In the genomic region with DNA sequence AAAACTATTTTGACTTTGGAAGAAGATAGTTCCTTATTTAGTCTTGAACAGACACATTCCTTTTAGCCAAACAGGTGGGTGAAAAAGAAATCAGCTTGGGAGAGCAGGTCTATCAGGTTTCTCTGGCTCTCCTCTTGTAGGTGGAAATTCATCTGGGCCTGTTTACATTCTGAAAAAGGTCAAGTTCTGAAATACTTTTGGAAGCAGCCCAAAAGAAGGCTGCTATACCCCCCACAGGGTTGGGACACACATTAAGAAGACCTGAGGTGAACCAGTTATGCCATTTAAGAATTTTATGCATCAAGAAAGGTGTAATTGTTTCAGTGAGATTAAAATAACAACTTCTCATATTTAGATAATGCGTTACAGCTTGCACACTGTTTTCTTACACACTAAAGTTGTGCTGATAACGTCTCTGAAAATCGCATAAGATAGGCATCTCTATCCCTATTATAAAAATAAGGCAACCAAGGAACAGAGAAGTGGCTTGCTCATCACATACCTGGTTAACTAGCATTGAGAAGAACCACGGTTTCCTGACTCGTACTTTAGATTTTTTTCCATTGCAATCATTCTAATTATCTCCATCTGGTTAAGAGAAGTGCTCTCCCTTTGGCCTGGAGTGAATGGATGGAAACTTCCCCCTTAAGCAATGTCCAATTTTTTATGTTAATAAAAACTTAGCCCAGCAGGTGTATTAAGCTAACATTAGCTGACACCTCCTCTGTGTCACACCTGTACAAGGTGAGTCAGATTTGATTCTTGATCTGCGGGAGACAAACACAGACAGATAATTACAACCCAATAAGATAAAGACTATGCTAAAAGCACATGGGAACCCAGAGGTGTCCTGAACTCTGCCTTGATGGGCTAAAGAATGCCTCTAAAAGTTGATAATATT, we compare ENCODE assay signal across 13 cellular contexts.
A peak's percentile ranks its signal among the peaks of the same experiment; 100 is the strongest.
DNase-seq lines count a peak whose midpoint lies in the region; ATAC-seq, FAIRE-seq and TF ChIP-seq lines count a peak whose summit lies in the region.
"Had no signal": no experiment of that assay in that cellular context is flagged by ENCODE, and none has a peak within 500 bp of the region (broad histone marks: within the 10 kb centered on the region; RNA-seq: fewer than 3 reads in every experiment).

No MANE protein-coding gene starts in this region.

- no peaks in the 10 kb centered on the region for H3K9me3 Mint-ChIP-seq in activated T-cell treated with anti-CD3 and anti-CD28 coated beads, Interleukin-2, amount 50 U/mL, for 4 hours
- H3K9me3 Mint-ChIP-seq in activated naive CD4-positive, alpha-beta T cell treated with anti-CD3 and anti-CD28 coated beads for 36 hours: no peaks in the 10 kb centered on the region

- H3K56ac ChIP-seq in mesendoderm (ENCODE audit: low read length): no peak overlapping the region

- H3K79me2 ChIP-seq in mammary epithelial cell (ENCODE audit: insufficient read depth, low read length) (no peaks in the 10 kb centered on the region), mesendoderm (ENCODE audit: control insufficient read depth, insufficient read depth, low read length) (no peaks in the 10 kb centered on the region)

- no peak overlapping the region for H2BK15ac ChIP-seq in mesendoderm (replicated peaks; ENCODE audit: low read depth)

- no peak overlapping the region for H4K5ac ChIP-seq in mesendoderm (ENCODE audit: low read length)

- DNase-seq in COR-L47 (lab: John Stamatoyannopoulos, UW) (peak; percentile 34), NCI-H1417 treated with DMSO at 0.1 percent for 48 hours (lab: John Stamatoyannopoulos, UW) (peak; percentile 36), mammary epithelial cell (peak; percentile 9), pancreas (peak in 3 of 6 donors; percentile 27 to 37 (median 32)), mesendoderm (no peak)
- DNase-seq in activated T-cell treated with anti-CD3 and anti-CD28 coated beads, Interleukin-2, amount 50 U/mL, for 4 hours: no peak
- no peak for DNase-seq in activated naive CD4-positive, alpha-beta T cell treated with anti-CD3 and anti-CD28 coated beads for 36 hours
- DNase-seq: activated CD4-positive, alpha-beta T cell treated with anti-CD3 and anti-CD28 coated beads for 4 hours; NCI-H2107; occipital lobe had no signal

- no peak overlapping the region for H3K23ac ChIP-seq in mesendoderm (ENCODE audit: low read length)

- in situ Hi-C loops in mammary epithelial cell (cut with MboI; ENCODE audit: low sequenced_read_pairs in 2 of 2): no loop called here

- no peak overlapping the region for H2AK5ac ChIP-seq in mesendoderm (ENCODE audit: low read length)

- peaks cover 61% of the 10 kb centered on the region for H3K36me3 Mint-ChIP-seq in activated T-cell treated with anti-CD3 and anti-CD28 coated beads, Interleukin-2, amount 50 U/mL, for 4 hours (ENCODE audit: insufficient read depth)
- H3K36me3 Mint-ChIP-seq in activated naive CD4-positive, alpha-beta T cell treated with anti-CD3 and anti-CD28 coated beads for 36 hours (ENCODE audit: low read depth): peaks cover 28% of the 10 kb centered on the region

- H3K79me1 ChIP-seq in mesendoderm (ENCODE audit: low read length): no peaks in the 10 kb centered on the region

- no peaks in the 10 kb centered on the region for H3K27me3 Mint-ChIP-seq in activated T-cell treated with anti-CD3 and anti-CD28 coated beads, Interleukin-2, amount 50 U/mL, for 4 hours (ENCODE audit: low read depth)
- no peaks in the 10 kb centered on the region for H3K27me3 Mint-ChIP-seq in activated naive CD4-positive, alpha-beta T cell treated with anti-CD3 and anti-CD28 coated beads for 36 hours (ENCODE audit: low read depth)
- H3K27me3 Mint-ChIP-seq: B cell had no signal

- no peaks in the 10 kb centered on the region for H3K4me1 Mint-ChIP-seq in activated T-cell treated with anti-CD3 and anti-CD28 coated beads, Interleukin-2, amount 50 U/mL, for 4 hours (ENCODE audit: low read depth)
- no peaks in the 10 kb centered on the region for H3K4me1 Mint-ChIP-seq in activated naive CD4-positive, alpha-beta T cell treated with anti-CD3 and anti-CD28 coated beads for 36 hours (ENCODE audit: low read depth)
- H3K4me1 Mint-ChIP-seq: B cell had no signal

- H3K4me3 Mint-ChIP-seq in activated T-cell treated with anti-CD3 and anti-CD28 coated beads, Interleukin-2, amount 50 U/mL, for 4 hours: no peak overlapping the region
- no peak overlapping the region for H3K4me3 Mint-ChIP-seq in activated naive CD4-positive, alpha-beta T cell treated with anti-CD3 and anti-CD28 coated beads for 36 hours
- H3K4me3 Mint-ChIP-seq: B cell had no signal

- H3K18ac ChIP-seq in mesendoderm (ENCODE audit: low read length): no peak overlapping the region

- H3K4ac ChIP-seq in mesendoderm (ENCODE audit: low read depth, low read length): no peak overlapping the region

- H2AFZ ChIP-seq in mammary epithelial cell (ENCODE audit: low read depth, low read length): no peak overlapping the region

- H2BK5ac ChIP-seq in mesendoderm (ENCODE audit: low read length): no peak overlapping the region

- ATAC-seq in pancreas (peak; percentile 58 to 83 (median 82)), HG03571 (IDR thresholded peaks at IDR 0.05; ENCODE audit: unreplicated experiment) (no peak)
- ATAC-seq in activated T-cell treated with anti-CD3 and anti-CD28 coated beads, Interleukin-2, amount 50 U/mL, for 4 hours: no peak

- H3K9me3 ChIP-seq in mammary epithelial cell (replicated peaks; ENCODE audit: insufficient read depth, low read length) (no peaks in the 10 kb centered on the region), pancreas (no peaks in the 10 kb centered on the region)

- H3K27ac Mint-ChIP-seq in activated naive CD4-positive, alpha-beta T cell treated with anti-CD3 and anti-CD28 coated beads for 36 hours: no peak overlapping the region
- H3K27ac Mint-ChIP-seq: B cell had no signal

- H3K27me3 ChIP-seq in mammary epithelial cell (ENCODE audit: insufficient read depth, low read length) (no peaks in the 10 kb centered on the region), pancreas (no peaks in the 10 kb centered on the region), mesendoderm (ENCODE audit: insufficient read depth, low read length, poor library complexity) (no peaks in the 10 kb centered on the region)

- no peak overlapping the region for H4K8ac ChIP-seq in mesendoderm (ENCODE audit: low read depth, low read length)

- no peak for FAIRE-seq in pancreas (lab: Jason Lieb, UNC)
- FAIRE-seq: G401.6 had no signal

- WGBS in mammary epithelial cell (ENCODE audit: low coverage, missing lambda C conversion rate): 44% methylated on average over 6 of the region's 6 CpGs
- WGBS in pancreas, 2 donors: 15 to 42% methylated on average over 6 of the region's 6 CpGs
- WGBS in mesendoderm (ENCODE audit: extremely low coverage, insufficient coverage, low lambda C conversion rate): no CpG with 5 or more reads among the region's 6 CpGs

- intact Hi-C loops in mammary epithelial cell (cut with micrococcal nuclease) (no loop called here), pancreas (cut with DNase I) (loop anchor here in 1 of 3 donors (10.0 kb wide), 1 partner anchor 105 kb away; no protein-coding TSS in a partner anchor)
- intact Hi-C loops in activated naive CD4-positive, alpha-beta T cell treated with anti-CD3 and anti-CD28 coated beads for 36 hours (cut with micrococcal nuclease): no loop called here

- H2BK120ac ChIP-seq in mesendoderm (ENCODE audit: low read depth, low read length): no peak overlapping the region

- H3K9ac ChIP-seq in mammary epithelial cell (ENCODE audit: insufficient read depth, low read length) (no peak overlapping the region), mesendoderm (ENCODE audit: low read length) (no peak overlapping the region)

- TF ChIP-seq CTCF in mammary epithelial cell (conservative IDR thresholded peaks at IDR 0.05 in 1 of 2, IDR thresholded peaks at IDR 0.05 in 1 of 2; ENCODE audit: extremely low read depth in 1 of 2, insufficient read depth in 1 of 2, low read depth in 1 of 2, low read length in 2 of 2) (no peak), pancreas (IDR thresholded peaks at IDR 0.05) (no peak)

- no TSS peak for BruUV-seq in mammary epithelial cell (replicated peaks; lab: Mats Ljungman, UMichigan)

- dilution Hi-C loops in mammary epithelial cell (cut with HindIII; ENCODE audit: low sequenced_read_pairs): loop anchor here (5.0 kb wide), 1 partner anchor 77 kb away; no protein-coding TSS in a partner anchor

- H3K27ac ChIP-seq in mammary epithelial cell (ENCODE audit: insufficient read depth, low read depth, low read length) (no peak overlapping the region), pancreas (peak overlapping the region; percentile 34 to 76 (median 51)), mesendoderm (ENCODE audit: low read depth, low read length) (no peak overlapping the region)

- H3K4me3 ChIP-seq in mammary epithelial cell (replicated peaks in 1 of 3; ENCODE audit: insufficient read depth in 1 of 3, low read depth in 2 of 3, low read length in 3 of 3) (no peak overlapping the region), pancreas (no peak overlapping the region), mesendoderm (ENCODE audit: low read length) (no peak overlapping the region)

- no peaks in the 10 kb centered on the region for H4K20me1 ChIP-seq in mammary epithelial cell (ENCODE audit: insufficient read depth, low read length)

- H3K4me2 ChIP-seq in mammary epithelial cell (ENCODE audit: insufficient read depth, low read depth, low read length) (no peak overlapping the region), mesendoderm (ENCODE audit: low read length) (no peak overlapping the region)

- peaks cover 2% of the 10 kb centered on the region for H3K36me3 ChIP-seq in mammary epithelial cell (ENCODE audit: insufficient read depth, low read length)
- peaks cover 0 to 5% (median 0%) of the 10 kb centered on the region in 3 donors for H3K36me3 ChIP-seq in pancreas
- peaks cover 2% of the 10 kb centered on the region for H3K36me3 ChIP-seq in mesendoderm (ENCODE audit: control insufficient read depth, insufficient read depth, low read length)

- H3K4me1 ChIP-seq in mammary epithelial cell (ENCODE audit: insufficient read depth, low read length) (no peaks in the 10 kb centered on the region), pancreas (peaks cover 26 to 38% (median 29%) of the 10 kb centered on the region in 3 donors), mesendoderm (ENCODE audit: control insufficient read depth, low read depth, low read length) (no peaks in the 10 kb centered on the region)

- CTCF ChIA-PET in mammary epithelial cell (lab: Charles Lee; ENCODE audit: low non-redundant PET): no interaction called here
- CTCF ChIA-PET in activated naive CD4-positive, alpha-beta T cell treated with anti-CD3 and anti-CD28 coated beads for 36 hours (lab: Charles Lee): interaction anchor here (0.6 to 1.1 kb wide), 2 partner anchors 106 to 711 kb away, joined by 3 to 5 read pairs; no protein-coding TSS in a partner anchor

Comparison
In these comparisons a context has a peak if more than half of its experiments do, and no peak if none do; other contexts are left out.
1. DNase-seq: peak in COR-L47 (single experiment), NCI-H1417 treated with DMSO at 0.1 percent for 48 hours (single experiment) and mammary epithelial cell (single experiment); none in activated T-cell treated with anti-CD3 and anti-CD28 coated beads, Interleukin-2, amount 50 U/mL, for 4 hours (single experiment), mesendoderm (single experiment) and activated naive CD4-positive, alpha-beta T cell treated with anti-CD3 and anti-CD28 coated beads for 36 hours (single experiment).
2. H3K27ac ChIP-seq: peak in pancreas (4 of 4); none in mammary epithelial cell (single experiment) and mesendoderm (single experiment).
3. ATAC-seq: peak in pancreas (4 of 4); none in HG03571 (single experiment) and activated T-cell treated with anti-CD3 and anti-CD28 coated beads, Interleukin-2, amount 50 U/mL, for 4 hours (0 of 2).